18 cellular contexts compared by ENCODE assay signal in genomic region chr3:119630119-119630518, GRCh38. TPM values are rescaled to one million over a fixed set of nuclear protein-coding genes. Genes with fewer than 3 reads are reported as not detected.
DNase-seq lines count a peak whose midpoint lies in the region; ATAC-seq, FAIRE-seq and TF ChIP-seq lines count a peak whose summit lies in the region.
"Had no signal": no experiment of that assay in that cellular context is flagged by ENCODE, and none has a peak within 500 bp of the region (broad histone marks: within the 10 kb centered on the region; RNA-seq: fewer than 3 reads in every experiment).

No MANE protein-coding gene starts in this region.

- H3K4me2 ChIP-seq in endothelial cell of umbilical vein (ENCODE audit: insufficient read depth, low read length) (no peak overlapping the region), osteoblast (ENCODE audit: insufficient read depth, low read length) (peak overlapping the region; percentile 25)

- DNase-seq in stimulated activated naive CD8-positive, alpha-beta T cell treated with anti-CD3 and anti-CD28 coated beads, Interleukin-15, amount 100 ng/mL, for 72 hours, result no peak
- DNase-seq in endothelial cell of umbilical vein (ENCODE audit: low read depth, low spot score) (no peak), osteoblast (ENCODE audit: insufficient read length, low spot score, missing footprints) (no peak), hippocampal formation (lab: John Stamatoyannopoulos, UW) (no peak), GM19238 (ENCODE audit: insufficient read length, low spot score) (no peak)
- no peak for DNase-seq in activated T-helper 1 cell treated with anti-CD3 and anti-CD28 coated beads, Interleukin-12 subunit alpha, Interleukin-12 subunit beta, Interleukin-2, Interleukin-4 antibody, amounts not matched to agents 30 ng/mL and 10 ng/mL and 1 ng/mL, durations not matched to agents 14 hours and 24 hours and 36 hours (ENCODE audit: low spot score)
- DNase-seq: DND-41, immature natural killer cell, NCI-H1048, NCI-H446 treated with DMSO at 0.1 percent for 48 hours, SHP77 had no signal

- FAIRE-seq in endothelial cell of umbilical vein (lab: Jason Lieb, UNC), result no peak
- FAIRE-seq: HTR-8/SVneo, TTC549, urothelium cell line had no signal

- H3K9me3 ChIP-seq in endothelial cell of umbilical vein (replicated peaks; ENCODE audit: control insufficient read depth, insufficient read depth, low read length) (no peaks in the 10 kb centered on the region), osteoblast (ENCODE audit: low read depth, low read length) (no peaks in the 10 kb centered on the region)

- POLR2A ChIA-PET in endothelial cell of umbilical vein (lab: Charles Lee), result no interaction called here

- no peak overlapping the region for H3K9ac ChIP-seq in endothelial cell of umbilical vein (replicated peaks; ENCODE audit: extremely low read depth, insufficient read depth, low read length)

- no TSS peak for BruUV-seq in endothelial cell of umbilical vein (replicated peaks; lab: Mats Ljungman, UMichigan)

- ATAC-seq in stimulated activated naive CD8-positive, alpha-beta T cell treated with anti-CD3 and anti-CD28 coated beads, Interleukin-15, amount 100 ng/mL, for 72 hours, result no peak
- no peak for ATAC-seq in GM21717 (IDR thresholded peaks at IDR 0.05; ENCODE audit: unreplicated experiment)
- ATAC-seq: activated naive CD4-positive, alpha-beta T cell treated with anti-CD3 and anti-CD28 coated beads, Interleukin-2, amount 50 U/mL, for 72 hours; HCT116 had no signal

- no peak for TF ChIP-seq POLR2A in endothelial cell of umbilical vein (IDR thresholded peaks at IDR 0.05; ENCODE audit: low read depth, low read length)

- H3K4me1 ChIP-seq in endothelial cell of umbilical vein (ENCODE audit: control insufficient read depth, extremely low read depth, insufficient read depth, low read length), result peaks cover 20% of the 10 kb centered on the region
- peaks cover 36% of the 10 kb centered on the region for H3K4me1 ChIP-seq in osteoblast (ENCODE audit: insufficient read depth, low read length)

- H3K79me2 ChIP-seq in endothelial cell of umbilical vein (ENCODE audit: control insufficient read depth, insufficient read depth, low read length) (no peaks in the 10 kb centered on the region), osteoblast (ENCODE audit: insufficient read depth, low read length) (no peaks in the 10 kb centered on the region)

- H3K27me3 ChIP-seq in endothelial cell of umbilical vein (ENCODE audit: control insufficient read depth in 2 of 2, insufficient read depth in 2 of 2, low read length in 2 of 2) (no peaks in the 10 kb centered on the region), osteoblast (ENCODE audit: insufficient read depth, low read length) (no peaks in the 10 kb centered on the region)

- peaks cover 10% of the 10 kb centered on the region for H3K27me3 Mint-ChIP-seq in stimulated activated naive CD8-positive, alpha-beta T cell treated with anti-CD3 and anti-CD28 coated beads, Interleukin-15, Interleukin-2, amounts not matched to agents 100 ng/mL and 50 ng/mL, for 24 hours
- peaks cover 63% of the 10 kb centered on the region for H3K27me3 Mint-ChIP-seq in stimulated activated naive CD8-positive, alpha-beta T cell treated with anti-CD3 and anti-CD28 coated beads, Interleukin-15, amount 100 ng/mL, for 72 hours
- H3K27me3 Mint-ChIP-seq in activated T-helper 1 cell treated with anti-CD3 and anti-CD28 coated beads, Interleukin-12 subunit alpha, Interleukin-12 subunit beta, Interleukin-2, Interleukin-4 antibody, amounts not matched to agents 30 ng/mL and 10 ng/mL and 1 ng/mL, durations not matched to agents 14 hours and 24 hours and 36 hours (ENCODE audit: insufficient read depth), result peaks cover 2% of the 10 kb centered on the region

- H3K4me1 Mint-ChIP-seq in stimulated activated naive CD8-positive, alpha-beta T cell treated with anti-CD3 and anti-CD28 coated beads, Interleukin-15, Interleukin-2, amounts not matched to agents 100 ng/mL and 50 ng/mL, for 24 hours (ENCODE audit: low read depth), result peaks cover 45% of the 10 kb centered on the region
- H3K4me1 Mint-ChIP-seq in stimulated activated naive CD8-positive, alpha-beta T cell treated with anti-CD3 and anti-CD28 coated beads, Interleukin-15, amount 100 ng/mL, for 72 hours, result peaks cover 27% of the 10 kb centered on the region
- peaks cover 41% of the 10 kb centered on the region for H3K4me1 Mint-ChIP-seq in activated T-helper 1 cell treated with anti-CD3 and anti-CD28 coated beads, Interleukin-12 subunit alpha, Interleukin-12 subunit beta, Interleukin-2, Interleukin-4 antibody, amounts not matched to agents 30 ng/mL and 10 ng/mL and 1 ng/mL, durations not matched to agents 14 hours and 24 hours and 36 hours (ENCODE audit: low read depth)

- no peaks in the 10 kb centered on the region for H3K36me3 ChIP-seq in endothelial cell of umbilical vein (ENCODE audit: control insufficient read depth in 2 of 2, extremely low read depth in 1 of 2, insufficient read depth in 2 of 2, low read length in 2 of 2)
- H3K36me3 ChIP-seq in osteoblast (ENCODE audit: insufficient read depth, low read length), result no peaks in the 10 kb centered on the region

- H3K27ac ChIP-seq in endothelial cell of umbilical vein (ENCODE audit: insufficient read depth, low read depth, low read length) (no peak overlapping the region), osteoblast (ENCODE audit: low read depth, low read length) (peak overlapping the region; percentile 82)

- H3K9me3 Mint-ChIP-seq in stimulated activated naive CD8-positive, alpha-beta T cell treated with anti-CD3 and anti-CD28 coated beads, Interleukin-15, Interleukin-2, amounts not matched to agents 100 ng/mL and 50 ng/mL, for 24 hours, result no peaks in the 10 kb centered on the region
- no peaks in the 10 kb centered on the region for H3K9me3 Mint-ChIP-seq in stimulated activated naive CD8-positive, alpha-beta T cell treated with anti-CD3 and anti-CD28 coated beads, Interleukin-15, amount 100 ng/mL, for 72 hours
- no peaks in the 10 kb centered on the region for H3K9me3 Mint-ChIP-seq in activated T-helper 1 cell treated with anti-CD3 and anti-CD28 coated beads, Interleukin-12 subunit alpha, Interleukin-12 subunit beta, Interleukin-2, Interleukin-4 antibody, amounts not matched to agents 30 ng/mL and 10 ng/mL and 1 ng/mL, durations not matched to agents 14 hours and 24 hours and 36 hours
- H3K9me3 Mint-ChIP-seq: activated naive CD4-positive, alpha-beta T cell treated with anti-CD3 and anti-CD28 coated beads, Interleukin-2, amount 50 U/mL, for 72 hours; immature natural killer cell had no signal

- H4K20me1 ChIP-seq in endothelial cell of umbilical vein (replicated peaks; ENCODE audit: control insufficient read depth, extremely low read depth, insufficient read depth, low read length), result no peaks in the 10 kb centered on the region
- H4K20me1 ChIP-seq in osteoblast (ENCODE audit: insufficient read depth, low read length), result no peaks in the 10 kb centered on the region

- dilution Hi-C loops in endothelial cell of umbilical vein (cut with MboI; ENCODE audit: extremely low pct_ligation_motif_present, low sequenced_read_pairs), result no loop called here

- peak overlapping the region; percentile 15 for H3K27ac Mint-ChIP-seq in stimulated activated naive CD8-positive, alpha-beta T cell treated with anti-CD3 and anti-CD28 coated beads, Interleukin-15, Interleukin-2, amounts not matched to agents 100 ng/mL and 50 ng/mL, for 24 hours
- no peak overlapping the region for H3K27ac Mint-ChIP-seq in stimulated activated naive CD8-positive, alpha-beta T cell treated with anti-CD3 and anti-CD28 coated beads, Interleukin-15, amount 100 ng/mL, for 72 hours
- no peak overlapping the region for H3K27ac Mint-ChIP-seq in activated T-helper 1 cell treated with anti-CD3 and anti-CD28 coated beads, Interleukin-12 subunit alpha, Interleukin-12 subunit beta, Interleukin-2, Interleukin-4 antibody, amounts not matched to agents 30 ng/mL and 10 ng/mL and 1 ng/mL, durations not matched to agents 14 hours and 24 hours and 36 hours
- H3K27ac Mint-ChIP-seq: activated naive CD4-positive, alpha-beta T cell treated with anti-CD3 and anti-CD28 coated beads, Interleukin-2, amount 50 U/mL, for 72 hours; immature natural killer cell had no signal

- CTCF ChIA-PET in endothelial cell of umbilical vein (lab: Charles Lee), result interaction anchor here (0.9 to 1.1 kb wide), 4 partner anchors 10 to 47 kb away, joined by 3 to 4 read pairs (median 3); partner anchors contain the start of gene COX17

- no peaks in the 10 kb centered on the region for H3K9me1 ChIP-seq in endothelial cell of umbilical vein (replicated peaks; ENCODE audit: control insufficient read depth, extremely low read depth, insufficient read depth, low read length)

- no peaks in the 10 kb centered on the region for H3K36me3 Mint-ChIP-seq in stimulated activated naive CD8-positive, alpha-beta T cell treated with anti-CD3 and anti-CD28 coated beads, Interleukin-15, Interleukin-2, amounts not matched to agents 100 ng/mL and 50 ng/mL, for 24 hours (ENCODE audit: low read depth)
- peaks cover 2% of the 10 kb centered on the region for H3K36me3 Mint-ChIP-seq in activated T-helper 1 cell treated with anti-CD3 and anti-CD28 coated beads, Interleukin-12 subunit alpha, Interleukin-12 subunit beta, Interleukin-2, Interleukin-4 antibody, amounts not matched to agents 30 ng/mL and 10 ng/mL and 1 ng/mL, durations not matched to agents 14 hours and 24 hours and 36 hours (ENCODE audit: low read depth)
- H3K36me3 Mint-ChIP-seq: activated naive CD4-positive, alpha-beta T cell treated with anti-CD3 and anti-CD28 coated beads, Interleukin-2, amount 50 U/mL, for 72 hours; immature natural killer cell had no signal

- no peak for TF ChIP-seq CTCF in endothelial cell of umbilical vein (IDR thresholded peaks at IDR 0.05; ENCODE audit: extremely low read depth in 1 of 2, insufficient read depth in 1 of 2, low read depth in 1 of 2, low read length in 2 of 2)
- TF ChIP-seq CTCF in osteoblast (IDR thresholded peaks at IDR 0.05; ENCODE audit: extremely low read depth, low read depth, low read length), result no peak

- peak overlapping the region; percentile 95 for H2AFZ ChIP-seq in endothelial cell of umbilical vein (ENCODE audit: low read depth, low read length)
- H2AFZ ChIP-seq in osteoblast (ENCODE audit: low read length), result peak overlapping the region; percentile 75

- no peak overlapping the region for H3K4me3 Mint-ChIP-seq in stimulated activated naive CD8-positive, alpha-beta T cell treated with anti-CD3 and anti-CD28 coated beads, Interleukin-15, Interleukin-2, amounts not matched to agents 100 ng/mL and 50 ng/mL, for 24 hours
- no peak overlapping the region for H3K4me3 Mint-ChIP-seq in stimulated activated naive CD8-positive, alpha-beta T cell treated with anti-CD3 and anti-CD28 coated beads, Interleukin-15, amount 100 ng/mL, for 72 hours
- H3K4me3 Mint-ChIP-seq in activated T-helper 1 cell treated with anti-CD3 and anti-CD28 coated beads, Interleukin-12 subunit alpha, Interleukin-12 subunit beta, Interleukin-2, Interleukin-4 antibody, amounts not matched to agents 30 ng/mL and 10 ng/mL and 1 ng/mL, durations not matched to agents 14 hours and 24 hours and 36 hours, result no peak overlapping the region
- H3K4me3 Mint-ChIP-seq: immature natural killer cell had no signal

- H3K4me3 ChIP-seq in endothelial cell of umbilical vein (replicated peaks in 1 of 3; ENCODE audit: insufficient read depth in 1 of 3, low read depth in 1 of 3, low read length in 3 of 3), result no peak overlapping the region
- no peak overlapping the region for H3K4me3 ChIP-seq in osteoblast (ENCODE audit: insufficient read depth, low read length)

- intact Hi-C loops in endothelial cell of umbilical vein (cut with micrococcal nuclease), result no loop called here
- intact Hi-C loops in activated T-helper 1 cell treated with anti-CD3 and anti-CD28 coated beads, Interleukin-12 subunit alpha, Interleukin-12 subunit beta, Interleukin-2, Interleukin-4 antibody, amounts not matched to agents 30 ng/mL and 10 ng/mL and 1 ng/mL, durations not matched to agents 14 hours and 24 hours and 36 hours (cut with micrococcal nuclease), result no loop called here

RNA-seq across cellular contexts. Expression of gene POPDC2, which starts 30.3 kb away (rescaled TPM):
- total RNA-seq in endothelial cell of umbilical vein (0.66 TPM in 1 of 2 replicates, not detected in the other), osteoblast (1.1 and 1.8 TPM in 2 replicates)
- polyA plus RNA-seq in endothelial cell of umbilical vein, result 0.57 and 1.3 TPM in 2 replicates
- polyA plus RNA-seq in endothelial cell of umbilical vein (2011; cell fraction: cytosol; rRNA removed), result 0.17 and 0.32 TPM in 2 replicates
- 1.7 and 2.5 TPM in 2 replicates for polyA plus RNA-seq in endothelial cell of umbilical vein (2011; cell fraction: nucleus; rRNA removed)
- polyA plus RNA-seq in endothelial cell of umbilical vein (2012), result 0.15 and 0.43 TPM in 2 replicates
- polyA minus RNA-seq in endothelial cell of umbilical vein, result 0.42 and 1.6 TPM in 2 replicates
- polyA minus RNA-seq in endothelial cell of umbilical vein (2011; cell fraction: cytosol; rRNA and poly(A)+ RNA removed), result not detected
- 0.67 and 3.5 TPM in 2 replicates for polyA minus RNA-seq in endothelial cell of umbilical vein (2011; cell fraction: nucleus; rRNA and poly(A)+ RNA removed)
- 1.0 and 1.2 TPM in 2 replicates for total RNA-seq in activated T-helper 1 cell treated with anti-CD3 and anti-CD28 coated beads, Interleukin-12 subunit alpha, Interleukin-12 subunit beta, Interleukin-2, Interleukin-4 antibody, amounts not matched to agents 30 ng/mL and 10 ng/mL and 1 ng/mL, durations not matched to agents 14 hours and 24 hours and 36 hours

RNA-seq across cellular contexts. Expression of gene PLA1A, which starts 32.4 kb away (rescaled TPM):
- total RNA-seq in endothelial cell of umbilical vein (not detected in 2 replicates), osteoblast (under 0.01 and 0.36 TPM in 2 replicates)
- 0.07 and 0.14 TPM in 2 replicates for polyA plus RNA-seq in endothelial cell of umbilical vein
- 0.10 and 0.12 TPM in 2 replicates for polyA plus RNA-seq in endothelial cell of umbilical vein (2011; cell fraction: cytosol; rRNA removed)
- not detected in 2 replicates for polyA plus RNA-seq in endothelial cell of umbilical vein (2011; cell fraction: nucleus; rRNA removed)
- 0.66 and 1.2 TPM in 2 replicates for polyA plus RNA-seq in endothelial cell of umbilical vein (2012)
- polyA minus RNA-seq in endothelial cell of umbilical vein, result 0.58 TPM in 1 of 2 replicates, not detected in the other
- not detected for polyA minus RNA-seq in endothelial cell of umbilical vein (2011; cell fraction: cytosol; rRNA and poly(A)+ RNA removed)
- not detected in 2 replicates for polyA minus RNA-seq in endothelial cell of umbilical vein (2011; cell fraction: nucleus; rRNA and poly(A)+ RNA removed)
- total RNA-seq in activated T-helper 1 cell treated with anti-CD3 and anti-CD28 coated beads, Interleukin-12 subunit alpha, Interleukin-12 subunit beta, Interleukin-2, Interleukin-4 antibody, amounts not matched to agents 30 ng/mL and 10 ng/mL and 1 ng/mL, durations not matched to agents 14 hours and 24 hours and 36 hours, result 0.22 and 0.29 TPM in 2 replicates
- polyA plus RNA-seq: immature natural killer cell had no signal

RNA-seq across cellular contexts. Expression of gene COX17, which starts 47.1 kb away (rescaled TPM):
- total RNA-seq in endothelial cell of umbilical vein (31.3 and 37.6 TPM in 2 replicates), osteoblast (8.0 and 13.3 TPM in 2 replicates)
- 15.3 and 19.8 TPM in 2 replicates for polyA plus RNA-seq in endothelial cell of umbilical vein
- 29.5 and 31.5 TPM in 2 replicates for polyA plus RNA-seq in endothelial cell of umbilical vein (2011; cell fraction: cytosol; rRNA removed)
- polyA plus RNA-seq in endothelial cell of umbilical vein (2011; cell fraction: nucleus; rRNA removed), result 7.1 and 10.8 TPM in 2 replicates
- 34.2 and 44.9 TPM in 2 replicates for polyA plus RNA-seq in endothelial cell of umbilical vein (2012)
- 9.2 and 9.8 TPM in 2 replicates for polyA minus RNA-seq in endothelial cell of umbilical vein
- 19.5 TPM for polyA minus RNA-seq in endothelial cell of umbilical vein (2011; cell fraction: cytosol; rRNA and poly(A)+ RNA removed)
- polyA minus RNA-seq in endothelial cell of umbilical vein (2011; cell fraction: nucleus; rRNA and poly(A)+ RNA removed), result 11.0 and 11.2 TPM in 2 replicates
- 62.2 and 70.7 TPM in 2 replicates for total RNA-seq in activated T-helper 1 cell treated with anti-CD3 and anti-CD28 coated beads, Interleukin-12 subunit alpha, Interleukin-12 subunit beta, Interleukin-2, Interleukin-4 antibody, amounts not matched to agents 30 ng/mL and 10 ng/mL and 1 ng/mL, durations not matched to agents 14 hours and 24 hours and 36 hours

RNA-seq across cellular contexts. Expression of gene ADPRH, which starts 50.8 kb away (rescaled TPM):
- total RNA-seq in endothelial cell of umbilical vein, result 6.0 and 8.0 TPM in 2 replicates
- 3.3 and 3.5 TPM in 2 replicates for polyA plus RNA-seq in endothelial cell of umbilical vein
- polyA plus RNA-seq in endothelial cell of umbilical vein (2011; cell fraction: cytosol; rRNA removed), result 3.1 and 3.2 TPM in 2 replicates
- polyA plus RNA-seq in endothelial cell of umbilical vein (2011; cell fraction: nucleus; rRNA removed), result 1.6 and 2.0 TPM in 2 replicates
- polyA plus RNA-seq in endothelial cell of umbilical vein (2012), result 2.8 and 3.1 TPM in 2 replicates
- 4.3 and 7.2 TPM in 2 replicates for polyA minus RNA-seq in endothelial cell of umbilical vein
- polyA minus RNA-seq in endothelial cell of umbilical vein (2011; cell fraction: cytosol; rRNA and poly(A)+ RNA removed), result not detected
- 0.91 and 1.8 TPM in 2 replicates for polyA minus RNA-seq in endothelial cell of umbilical vein (2011; cell fraction: nucleus; rRNA and poly(A)+ RNA removed)
- 7.2 and 8.3 TPM in 2 replicates for total RNA-seq in osteoblast
- 3.8 and 4.6 TPM in 2 replicates for total RNA-seq in activated T-helper 1 cell treated with anti-CD3 and anti-CD28 coated beads, Interleukin-12 subunit alpha, Interleukin-12 subunit beta, Interleukin-2, Interleukin-4 antibody, amounts not matched to agents 30 ng/mL and 10 ng/mL and 1 ng/mL, durations not matched to agents 14 hours and 24 hours and 36 hours
